1 cellular context compared by ENCODE assay signal in genomic region chr7:21869785-21870402, GRCh38.
TF ChIP-seq lines count a peak whose summit lies in the region.

No MANE protein-coding gene starts in this region.

TF ChIP-seq in K562, 482 proteins besides CTCF, POLR2A, EP300 and RAD21 (continued from another document):
- TF ChIP-seq XRCC5 (IDR thresholded peaks at IDR 0.05; ENCODE audit: low read depth, low read length) (no peak), HMG20A (CRISPR knock-in tag; conservative IDR thresholded peaks at IDR 0.05) (no peak), DDX20 (tag; IDR thresholded peaks at IDR 0.05; ENCODE audit: low read depth) (no peak), U2AF2 (optimal IDR thresholded peaks at IDR 0.05; ENCODE audit: low read depth, low read length) (no peak), NCOA6 (IDR thresholded peaks at IDR 0.05) (no peak), FOXJ3 (CRISPR knock-in tag; IDR thresholded peaks at IDR 0.05) (no peak), MAFG (tag; conservative IDR thresholded peaks at IDR 0.05) (peak; percentile 92), KLF16 (IDR thresholded peaks at IDR 0.05) (no peak), PHTF2 (CRISPR knock-in tag; IDR thresholded peaks at IDR 0.05) (no peak), ZBTB8A (IDR thresholded peaks at IDR 0.05; ENCODE audit: partially characterized antibody) (no peak), HNRNPH1 (optimal IDR thresholded peaks at IDR 0.05; ENCODE audit: low read depth, low read length) (no peak), ZNF512 (tag; IDR thresholded peaks at IDR 0.05) (no peak), TCF7 (IDR thresholded peaks at IDR 0.05; ENCODE audit: borderline replicate concordance) (no peak), ARID3A (IDR thresholded peaks at IDR 0.05; ENCODE audit: borderline replicate concordance, low read depth, low read length) (no peak), ZNF280A (IDR thresholded peaks at IDR 0.05; ENCODE audit: low read depth, partially characterized antibody) (no peak), CBFB (CRISPR knock-in tag; IDR thresholded peaks at IDR 0.05) (no peak), NR2F6 (CRISPR knock-in tag; IDR thresholded peaks at IDR 0.05) (no peak), ETV5 (CRISPR knock-in tag; IDR thresholded peaks at IDR 0.05; ENCODE audit: low read depth) (no peak), U2AF1 (optimal IDR thresholded peaks at IDR 0.05; ENCODE audit: low read depth, low read length) (no peak), ZNF184 (CRISPR knock-in tag; IDR thresholded peaks at IDR 0.05) (no peak), ZNF77 (CRISPR knock-in tag; IDR thresholded peaks at IDR 0.05) (no peak), MCM7 (IDR thresholded peaks at IDR 0.05) (no peak)
- TF ChIP-seq, protein P1, sequence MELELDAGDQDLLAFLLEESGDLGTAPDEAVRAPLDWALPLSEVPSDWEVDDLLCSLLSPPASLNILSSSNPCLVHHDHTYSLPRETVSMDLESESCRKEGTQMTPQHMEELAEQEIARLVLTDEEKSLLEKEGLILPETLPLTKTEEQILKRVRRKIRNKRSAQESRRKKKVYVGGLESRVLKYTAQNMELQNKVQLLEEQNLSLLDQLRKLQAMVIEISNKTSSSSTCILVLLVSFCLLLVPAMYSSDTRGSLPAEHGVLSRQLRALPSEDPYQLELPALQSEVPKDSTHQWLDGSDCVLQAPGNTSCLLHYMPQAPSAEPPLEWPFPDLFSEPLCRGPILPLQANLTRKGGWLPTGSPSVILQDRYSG (tag; conservative IDR thresholded peaks at IDR 0.05; ENCODE audit: low read depth): no peak
- TF ChIP-seq, protein P2, sequence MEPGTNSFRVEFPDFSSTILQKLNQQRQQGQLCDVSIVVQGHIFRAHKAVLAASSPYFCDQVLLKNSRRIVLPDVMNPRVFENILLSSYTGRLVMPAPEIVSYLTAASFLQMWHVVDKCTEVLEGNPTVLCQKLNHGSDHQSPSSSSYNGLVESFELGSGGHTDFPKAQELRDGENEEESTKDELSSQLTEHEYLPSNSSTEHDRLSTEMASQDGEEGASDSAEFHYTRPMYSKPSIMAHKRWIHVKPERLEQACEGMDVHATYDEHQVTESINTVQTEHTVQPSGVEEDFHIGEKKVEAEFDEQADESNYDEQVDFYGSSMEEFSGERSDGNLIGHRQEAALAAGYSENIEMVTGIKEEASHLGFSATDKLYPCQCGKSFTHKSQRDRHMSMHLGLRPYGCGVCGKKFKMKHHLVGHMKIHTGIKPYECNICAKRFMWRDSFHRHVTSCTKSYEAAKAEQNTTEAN (CRISPR knock-in tag; IDR thresholded peaks at IDR 0.05): no peak
